ENCODE assay signal across 1 cellular context in the genomic region with DNA sequence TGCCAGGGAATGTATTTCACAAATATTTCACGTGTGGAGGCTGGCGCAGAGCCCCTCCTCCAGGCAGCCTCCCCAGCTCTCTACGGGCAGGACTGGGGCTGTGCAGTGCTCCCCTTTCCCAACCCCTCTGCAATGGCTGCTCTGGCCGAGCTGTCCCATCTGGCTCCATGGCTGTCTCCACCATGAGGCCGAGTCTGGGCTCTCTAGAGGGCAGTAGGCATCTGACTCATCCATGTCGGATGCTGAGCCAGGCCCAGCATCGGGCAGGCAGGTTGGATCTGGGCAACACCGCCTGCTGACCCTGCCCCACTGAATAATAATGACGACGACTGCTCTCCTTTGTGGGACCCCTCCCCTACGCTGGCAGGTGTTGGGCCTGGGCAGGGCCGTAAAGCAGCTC.
TF ChIP-seq lines count a peak whose summit lies in the region.

No MANE protein-coding gene starts in this region.

TF ChIP-seq in H1, 55 proteins besides CTCF, POLR2A, EP300 and RAD21:
- TF ChIP-seq YY1 (IDR thresholded peaks at IDR 0.05; ENCODE audit: low read depth, low read length) (0 out of 2 replicates have a peak, but pooled peaks have one; percentile 49), RFX5 (IDR thresholded peaks at IDR 0.05; ENCODE audit: borderline replicate concordance, low read depth, low read length) (no peak)
